Comparison of ENCODE assay signal across 1 cellular context in genomic region chrX:102723456-102723855, GRCh38.
TF ChIP-seq lines count a peak whose summit lies in the region.

No MANE protein-coding gene starts in this region.

TF ChIP-seq in GM23338, 12 proteins besides CTCF, POLR2A, EP300 and RAD21:
- no peak for TF ChIP-seq EZH2phosphoT487 (IDR thresholded peaks at IDR 0.05; ENCODE audit: unreplicated experiment)
- no peak for TF ChIP-seq JUNB (IDR thresholded peaks at IDR 0.05; ENCODE audit: unreplicated experiment)
- no peak for TF ChIP-seq POLR2AphosphoS5 (IDR thresholded peaks at IDR 0.05; ENCODE audit: low read depth)
- no peak for TF ChIP-seq REST (IDR thresholded peaks at IDR 0.05; ENCODE audit: unreplicated experiment)
- no peak for TF ChIP-seq EZH2 (IDR thresholded peaks at IDR 0.05; ENCODE audit: low read depth, unreplicated experiment)
- TF ChIP-seq, protein P1, sequence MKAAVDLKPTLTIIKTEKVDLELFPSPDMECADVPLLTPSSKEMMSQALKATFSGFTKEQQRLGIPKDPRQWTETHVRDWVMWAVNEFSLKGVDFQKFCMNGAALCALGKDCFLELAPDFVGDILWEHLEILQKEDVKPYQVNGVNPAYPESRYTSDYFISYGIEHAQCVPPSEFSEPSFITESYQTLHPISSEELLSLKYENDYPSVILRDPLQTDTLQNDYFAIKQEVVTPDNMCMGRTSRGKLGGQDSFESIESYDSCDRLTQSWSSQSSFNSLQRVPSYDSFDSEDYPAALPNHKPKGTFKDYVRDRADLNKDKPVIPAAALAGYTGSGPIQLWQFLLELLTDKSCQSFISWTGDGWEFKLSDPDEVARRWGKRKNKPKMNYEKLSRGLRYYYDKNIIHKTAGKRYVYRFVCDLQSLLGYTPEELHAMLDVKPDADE (IDR thresholded peaks at IDR 0.05), result no peak
- TF ChIP-seq ZNF114 (CRISPR knock-in tag; IDR thresholded peaks at IDR 0.05), result no peak
- TF ChIP-seq NANOG (IDR thresholded peaks at IDR 0.05; ENCODE audit: borderline replicate concordance), result no peak
- TF ChIP-seq ZNF331 (CRISPR knock-in tag; IDR thresholded peaks at IDR 0.05; ENCODE audit: low read depth), result no peak
- TF ChIP-seq STAT1 (IDR thresholded peaks at IDR 0.05; ENCODE audit: unreplicated experiment), result no peak
- TF ChIP-seq ZNF462 (CRISPR knock-in tag; IDR thresholded peaks at IDR 0.05), result no peak
- TF ChIP-seq CREB1 (CRISPR knock-in tag; IDR thresholded peaks at IDR 0.05; ENCODE audit: low read depth), result no peak
